In the genomic region with DNA sequence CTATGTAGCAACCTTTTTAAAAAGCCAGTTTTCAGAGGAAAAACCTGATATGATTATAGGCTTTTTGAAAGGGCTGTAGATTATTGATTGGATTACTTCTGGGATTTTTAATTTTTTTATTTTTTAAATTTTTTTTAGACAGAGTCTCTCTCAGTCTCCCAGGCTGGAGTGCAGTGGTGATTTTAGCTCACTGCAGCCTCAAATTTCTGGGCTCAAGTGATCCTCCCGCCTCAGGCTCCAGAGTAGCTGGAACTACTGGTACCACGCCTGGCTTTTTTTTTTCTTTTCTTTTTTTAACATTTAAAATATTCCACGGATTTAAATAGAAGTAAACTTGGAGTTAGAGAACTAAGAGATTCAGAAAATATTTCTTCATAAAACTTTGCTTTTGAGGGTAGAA, we compare ENCODE assay signal across 8 cellular contexts. TPM values are rescaled to one million over a fixed set of nuclear protein-coding genes. Genes with fewer than 3 reads are reported as not detected.
DNase-seq lines count a peak whose midpoint lies in the region; ATAC-seq and TF ChIP-seq lines count a peak whose summit lies in the region.

No MANE protein-coding gene starts in this region.

- no peaks in the 10 kb centered on the region for H3K9me3 ChIP-seq in cardiac muscle cell (ENCODE audit: low read depth)
- no peaks in the 10 kb centered on the region for H3K9me3 ChIP-seq in transverse colon

- H3K4me3 ChIP-seq in cardiac muscle cell, result peak overlapping the region; percentile 84
- peak overlapping the region; percentile 87 for H3K4me3 ChIP-seq in iPS-11a (ENCODE audit: low read depth, low read length)
- H3K4me3 ChIP-seq in transverse colon, result peak overlapping the region in 3 of 4 donors; percentile 80 to 92 (median 86)

- no peak for DNase-seq in cardiac muscle cell (ENCODE audit: low read depth in 1 of 2, low spot score in 1 of 2)
- no peak for DNase-seq in Right ventricle myocardium superior
- no peak for DNase-seq in WTC11 (ENCODE audit: low spot score)
- DNase-seq in transverse colon, result no peak
- no peak for DNase-seq in middle frontal gyrus (ENCODE audit: extremely low spot score, low spot score)
- no peak for DNase-seq in hippocampal formation (lab: John Stamatoyannopoulos, UW)
- DNase-seq in epidermal melanocyte (ENCODE audit: insufficient read length, low spot score), result no peak

- TF ChIP-seq EP300 in transverse colon (IDR thresholded peaks at IDR 0.05; ENCODE audit: low read depth), result no peak

- no peaks in the 10 kb centered on the region for H3K27me3 ChIP-seq in cardiac muscle cell
- H3K27me3 ChIP-seq in transverse colon, result no peaks in the 10 kb centered on the region

- TF ChIP-seq CTCF in cardiac muscle cell (IDR thresholded peaks at IDR 0.05; ENCODE audit: low read depth, low read length) (no peak), WTC11 (IDR thresholded peaks at IDR 0.05) (no peak), transverse colon (IDR thresholded peaks at IDR 0.05) (peak in 1 of 5 experiments; percentile 19)

- 0 out of 2 replicates have a peak, but pooled peaks cover 4% of the 10 kb centered on the region for H3K9me3 Mint-ChIP-seq in WTC11

- 0 out of 2 replicates have a peak overlapping the region, but pooled peaks have one; percentile 83 for H3K27ac Mint-ChIP-seq in WTC11

- H3K27me3 Mint-ChIP-seq in WTC11 (ENCODE audit: low read depth), result no peaks in the 10 kb centered on the region

- H3K4me3 Mint-ChIP-seq in WTC11, result peak overlapping the region; percentile 94

- H3K4me1 Mint-ChIP-seq in WTC11, result peaks cover 10% of the 10 kb centered on the region; the same call in 1 of the 2 replicates

- ATAC-seq in Right ventricle myocardium superior (ENCODE audit: poor library complexity) (no peak), WTC11 (no peak)

- POLR2A ChIA-PET in WTC11 (lab: Charles Lee), result interaction anchor here (0.5 to 0.7 kb wide), 2 partner anchors 174 to 784 kb away, joined by 3 read pairs; no protein-coding TSS in a partner anchor

- 68 to 75% methylated on average over 3 of the region's 3 CpGs for WGBS in transverse colon (ENCODE audit: low coverage in 1 of 2), 2 donors

- peaks cover 3% of the 10 kb centered on the region for H3K4me1 ChIP-seq in cardiac muscle cell (ENCODE audit: low read depth)
- H3K4me1 ChIP-seq in transverse colon, result peaks cover 5 to 19% (median 12%) of the 10 kb centered on the region in 4 donors

- in situ Hi-C loops in transverse colon (cut with MboI; ENCODE audit: low pct_ligation_motif_present in 1 of 4, low pct_unique_long_range_greater_than_20kb in 1 of 4, low sequenced_read_pairs in 3 of 4), result no loop called here

- TF ChIP-seq POLR2A in transverse colon (IDR thresholded peaks at IDR 0.05), result no peak

- intact Hi-C loops in Right ventricle myocardium superior (cut with DNase I), result no loop called here
- intact Hi-C loops in transverse colon (cut with DNase I; ENCODE audit: low total_unique reads), result no loop called here

- no peak overlapping the region for H3K27ac ChIP-seq in cardiac muscle cell
- peak overlapping the region in 1 of 4 donors; percentile 82 for H3K27ac ChIP-seq in transverse colon

- CTCF ChIA-PET in WTC11 (lab: Charles Lee), result interaction anchor here (1.9 to 2.7 kb wide), 3 partner anchors 10 to 29 kb away, joined by 9 to 13 read pairs (median 10); no protein-coding TSS in a partner anchor

- H3K36me3 Mint-ChIP-seq in WTC11, result peaks cover 41% of the 10 kb centered on the region

- H3K36me3 ChIP-seq in cardiac muscle cell (peaks cover 18% of the 10 kb centered on the region), transverse colon (peaks cover 0 to 15% (median 4%) of the 10 kb centered on the region in 4 donors)

TF ChIP-seq in WTC11, 78 proteins besides CTCF, POLR2A, EP300 and RAD21 (continues in another document):
- TF ChIP-seq FOXJ3 (CRISPR knock-in tag; IDR thresholded peaks at IDR 0.05; ENCODE audit: borderline replicate concordance) (no peak), CDX4 (CRISPR knock-in tag; IDR thresholded peaks at IDR 0.05; ENCODE audit: borderline replicate concordance) (no peak), ZNF532 (CRISPR knock-in tag; IDR thresholded peaks at IDR 0.05; ENCODE audit: borderline replicate concordance) (no peak), GABPB1 (CRISPR knock-in tag; IDR thresholded peaks at IDR 0.05) (no peak), SP1 (CRISPR knock-in tag; conservative IDR thresholded peaks at IDR 0.05) (no peak), SOX15 (CRISPR knock-in tag; IDR thresholded peaks at IDR 0.05) (no peak), IRF2 (CRISPR knock-in tag; IDR thresholded peaks at IDR 0.05; ENCODE audit: borderline replicate concordance, low read depth) (no peak), NFYB (CRISPR knock-in tag; conservative IDR thresholded peaks at IDR 0.05; ENCODE audit: low read depth) (no peak), ZNF281 (CRISPR knock-in tag; IDR thresholded peaks at IDR 0.05) (no peak)
- TF ChIP-seq, protein P1, sequence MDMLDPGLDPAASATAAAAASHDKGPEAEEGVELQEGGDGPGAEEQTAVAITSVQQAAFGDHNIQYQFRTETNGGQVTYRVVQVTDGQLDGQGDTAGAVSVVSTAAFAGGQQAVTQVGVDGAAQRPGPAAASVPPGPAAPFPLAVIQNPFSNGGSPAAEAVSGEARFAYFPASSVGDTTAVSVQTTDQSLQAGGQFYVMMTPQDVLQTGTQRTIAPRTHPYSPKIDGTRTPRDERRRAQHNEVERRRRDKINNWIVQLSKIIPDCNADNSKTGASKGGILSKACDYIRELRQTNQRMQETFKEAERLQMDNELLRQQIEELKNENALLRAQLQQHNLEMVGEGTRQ (CRISPR knock-in tag; IDR thresholded peaks at IDR 0.05), result no peak
- TF ChIP-seq, protein P2, sequence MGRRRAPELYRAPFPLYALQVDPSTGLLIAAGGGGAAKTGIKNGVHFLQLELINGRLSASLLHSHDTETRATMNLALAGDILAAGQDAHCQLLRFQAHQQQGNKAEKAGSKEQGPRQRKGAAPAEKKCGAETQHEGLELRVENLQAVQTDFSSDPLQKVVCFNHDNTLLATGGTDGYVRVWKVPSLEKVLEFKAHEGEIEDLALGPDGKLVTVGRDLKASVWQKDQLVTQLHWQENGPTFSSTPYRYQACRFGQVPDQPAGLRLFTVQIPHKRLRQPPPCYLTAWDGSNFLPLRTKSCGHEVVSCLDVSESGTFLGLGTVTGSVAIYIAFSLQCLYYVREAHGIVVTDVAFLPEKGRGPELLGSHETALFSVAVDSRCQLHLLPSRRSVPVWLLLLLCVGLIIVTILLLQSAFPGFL (CRISPR knock-in tag; IDR thresholded peaks at IDR 0.05; ENCODE audit: borderline replicate concordance), result no peak

RNA-seq across cellular contexts. Expression of gene MRPL19, which starts 1.2 kb away (rescaled TPM):
- 54.6 TPM in 2 replicates for total RNA-seq in cardiac muscle cell
- 59.7 and 60.8 TPM in 2 replicates for polyA plus RNA-seq in cardiac muscle cell
- total RNA-seq in Right ventricle myocardium superior, result 51.8 TPM
- 65.8 to 71.3 TPM (median 70.0 TPM) in 3 replicates for total RNA-seq in WTC11 (2021)
- 100 to 1,000 TPM in 1 of 4 donors, 10 to 100 TPM in 2, 1 to 10 TPM in 1; 4.4 to 131 (median 27.4) TPM for total RNA-seq in transverse colon
